In the genomic region with DNA sequence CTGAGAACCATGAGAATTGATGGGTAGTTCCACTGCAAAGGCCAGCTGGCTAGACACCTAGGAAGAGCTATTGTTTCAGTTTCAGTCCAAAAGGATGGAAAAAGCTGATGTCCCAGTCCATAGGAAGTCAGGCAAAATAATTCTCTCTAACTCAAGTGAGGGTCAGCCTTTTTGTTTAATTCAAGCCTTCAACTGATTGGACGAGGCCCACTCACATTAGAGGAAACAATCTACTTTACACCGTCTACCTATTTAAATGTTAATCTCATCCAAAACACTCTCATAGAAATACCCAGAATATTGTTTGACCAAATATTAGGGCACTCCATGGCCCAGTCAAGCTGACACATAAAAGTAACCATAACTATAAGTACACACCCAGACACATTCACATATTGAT, we compare ENCODE assay signal across 2 cellular contexts.
A peak's percentile ranks its signal among the peaks of the same experiment; 100 is the strongest.
TF ChIP-seq lines count a peak whose summit lies in the region.

No MANE protein-coding gene starts in this region.

TF ChIP-seq in HEK293, 187 proteins besides CTCF, POLR2A, EP300 and RAD21:
- TF ChIP-seq ZNF10 (tag by site-specific recombination; IDR thresholded peaks at IDR 0.05) (0 out of 2 replicates have a peak, but pooled peaks have one; percentile 61), ZFP3 (tag by site-specific recombination; IDR thresholded peaks at IDR 0.05; ENCODE audit: low read depth) (no peak), ZNF169 (tag by site-specific recombination; IDR thresholded peaks at IDR 0.05) (no peak)

TF ChIP-seq in K562, 482 proteins besides CTCF, POLR2A, EP300 and RAD21:
- no peak for TF ChIP-seq ZNF511 (CRISPR knock-in tag; IDR thresholded peaks at IDR 0.05)
- TF ChIP-seq ZNF174 (CRISPR knock-in tag; IDR thresholded peaks at IDR 0.05): no peak
- TF ChIP-seq, protein P1, sequence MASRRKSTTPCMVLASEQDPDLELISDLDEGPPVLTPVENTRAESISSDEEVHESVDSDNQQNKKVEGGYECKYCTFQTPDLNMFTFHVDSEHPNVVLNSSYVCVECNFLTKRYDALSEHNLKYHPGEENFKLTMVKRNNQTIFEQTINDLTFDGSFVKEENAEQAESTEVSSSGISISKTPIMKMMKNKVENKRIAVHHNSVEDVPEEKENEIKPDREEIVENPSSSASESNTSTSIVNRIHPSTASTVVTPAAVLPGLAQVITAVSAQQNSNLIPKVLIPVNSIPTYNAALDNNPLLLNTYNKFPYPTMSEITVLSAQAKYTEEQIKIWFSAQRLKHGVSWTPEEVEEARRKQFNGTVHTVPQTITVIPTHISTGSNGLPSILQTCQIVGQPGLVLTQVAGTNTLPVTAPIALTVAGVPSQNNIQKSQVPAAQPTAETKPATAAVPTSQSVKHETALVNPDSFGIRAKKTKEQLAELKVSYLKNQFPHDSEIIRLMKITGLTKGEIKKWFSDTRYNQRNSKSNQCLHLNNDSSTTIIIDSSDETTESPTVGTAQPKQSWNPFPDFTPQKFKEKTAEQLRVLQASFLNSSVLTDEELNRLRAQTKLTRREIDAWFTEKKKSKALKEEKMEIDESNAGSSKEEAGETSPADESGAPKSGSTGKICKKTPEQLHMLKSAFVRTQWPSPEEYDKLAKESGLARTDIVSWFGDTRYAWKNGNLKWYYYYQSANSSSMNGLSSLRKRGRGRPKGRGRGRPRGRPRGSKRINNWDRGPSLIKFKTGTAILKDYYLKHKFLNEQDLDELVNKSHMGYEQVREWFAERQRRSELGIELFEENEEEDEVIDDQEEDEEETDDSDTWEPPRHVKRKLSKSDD (conservative IDR thresholded peaks at IDR 0.05; ENCODE audit: low read length): no peak
- TF ChIP-seq, protein P2, sequence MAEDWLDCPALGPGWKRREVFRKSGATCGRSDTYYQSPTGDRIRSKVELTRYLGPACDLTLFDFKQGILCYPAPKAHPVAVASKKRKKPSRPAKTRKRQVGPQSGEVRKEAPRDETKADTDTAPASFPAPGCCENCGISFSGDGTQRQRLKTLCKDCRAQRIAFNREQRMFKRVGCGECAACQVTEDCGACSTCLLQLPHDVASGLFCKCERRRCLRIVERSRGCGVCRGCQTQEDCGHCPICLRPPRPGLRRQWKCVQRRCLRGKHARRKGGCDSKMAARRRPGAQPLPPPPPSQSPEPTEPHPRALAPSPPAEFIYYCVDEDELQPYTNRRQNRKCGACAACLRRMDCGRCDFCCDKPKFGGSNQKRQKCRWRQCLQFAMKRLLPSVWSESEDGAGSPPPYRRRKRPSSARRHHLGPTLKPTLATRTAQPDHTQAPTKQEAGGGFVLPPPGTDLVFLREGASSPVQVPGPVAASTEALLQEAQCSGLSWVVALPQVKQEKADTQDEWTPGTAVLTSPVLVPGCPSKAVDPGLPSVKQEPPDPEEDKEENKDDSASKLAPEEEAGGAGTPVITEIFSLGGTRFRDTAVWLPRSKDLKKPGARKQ (CRISPR knock-in tag; IDR thresholded peaks at IDR 0.05): no peak
- peak; percentile 62; the same call in 1 of the 2 replicates for TF ChIP-seq ZNF134 (CRISPR knock-in tag; conservative IDR thresholded peaks at IDR 0.05)
- TF ChIP-seq ZNF592 (IDR thresholded peaks at IDR 0.05): no peak
- TF ChIP-seq PRMT5 (CRISPR knock-in tag; IDR thresholded peaks at IDR 0.05): no peak
- TF ChIP-seq PTBP1 (IDR thresholded peaks at IDR 0.05; ENCODE audit: low read depth, low read length): no peak
